Comparison of ENCODE assay signal across 7 cellular contexts in the genomic region with DNA sequence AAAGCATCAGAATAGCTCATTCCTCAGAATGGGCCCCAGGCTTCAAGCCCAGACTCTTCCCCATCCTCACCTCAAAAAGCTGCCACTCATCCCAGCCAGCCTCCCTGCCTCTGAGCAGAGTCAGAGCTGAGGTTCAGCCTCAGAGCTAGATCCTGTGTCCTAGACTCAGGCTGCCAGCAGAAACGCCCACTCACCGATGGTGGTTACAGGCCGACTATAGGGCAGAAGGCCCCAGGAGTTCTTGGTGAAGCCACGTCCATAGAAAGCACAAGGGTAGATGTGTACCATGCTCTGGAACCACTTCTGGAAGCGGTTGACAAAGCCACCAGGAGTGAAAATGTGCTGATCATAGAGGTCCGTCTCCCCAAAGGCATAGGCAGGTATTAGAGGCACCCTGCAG. TPM values are rescaled to one million over a fixed set of nuclear protein-coding genes. Genes with fewer than 3 reads are reported as not detected.
"Had no signal": no experiment of that assay in that cellular context is flagged by ENCODE, and none has a peak within 500 bp of the region (broad histone marks: within the 10 kb centered on the region; RNA-seq: fewer than 3 reads in every experiment).

No MANE protein-coding gene starts in this region.

- H3K4me2 ChIP-seq: GM23338 had no signal

- H3K4me3 ChIP-seq: GM23338, K562 had no signal

- H3K9me3 Mint-ChIP-seq: GM23338 had no signal

- ATAC-seq: GM23338, K562 had no signal

- DNase-seq: H9, HCEC 1CT, IMR-90 had no signal

- H3K27ac Mint-ChIP-seq: GM23338, H9 had no signal

- H3K4me3 Mint-ChIP-seq: GM23338, H9 had no signal

- H2AFZ ChIP-seq: GM23338 had no signal

- H3K4me1 Mint-ChIP-seq: H9 had no signal

RNA-seq across cellular contexts. Expression of gene AWAT2, which starts 7.7 kb away (rescaled TPM):
- total RNA-seq: GM23338, H1, H9, HT-29, K562 had no signal
- polyA plus RNA-seq: GM23338, H1, IMR-90, K562 had no signal

RNA-seq across cellular contexts. Expression of gene OTUD6A, which starts 20.3 kb away (rescaled TPM):
- total RNA-seq: H9, HT-29, IMR-90, K562 had no signal
- polyA plus RNA-seq: GM23338, IMR-90, K562 had no signal
